In the genomic region with DNA sequence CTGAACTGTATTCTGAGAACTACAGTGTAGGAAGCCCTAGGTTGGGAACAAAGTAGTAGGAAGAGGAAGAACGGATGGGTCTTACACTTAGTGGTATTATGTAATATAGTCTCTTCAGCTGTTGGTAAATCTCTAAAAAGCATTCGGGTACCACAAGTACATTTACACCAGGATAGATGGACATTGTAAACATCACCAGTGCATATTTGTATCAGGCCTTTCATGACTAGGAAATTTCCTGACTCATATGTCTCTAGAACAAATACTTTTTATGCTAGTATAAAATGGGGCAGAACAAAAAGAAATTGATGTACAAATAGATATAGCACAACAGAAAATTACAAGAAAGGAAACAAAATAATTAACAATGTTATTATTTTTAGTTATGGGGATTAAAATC, we compare ENCODE assay signal across 32 cellular contexts. TPM values are rescaled to one million over a fixed set of nuclear protein-coding genes. Genes with fewer than 3 reads are reported as not detected.
"Had no signal": no experiment of that assay in that cellular context is flagged by ENCODE, and none has a peak within 500 bp of the region (broad histone marks: within the 10 kb centered on the region; RNA-seq: fewer than 3 reads in every experiment).

No MANE protein-coding gene starts in this region.

- H3K9me3 ChIP-seq: ascending aorta, psoas muscle, right atrium auricular region, spleen, tibial nerve had no signal

- H3K4me1 ChIP-seq: ascending aorta, parathyroid adenoma, psoas muscle, right atrium auricular region, spleen, tibial nerve had no signal

- H3K27ac Mint-ChIP-seq: activated CD8-positive, alpha-beta T cell treated with anti-CD3 and anti-CD28 coated beads for 36 hours; activated naive CD4-positive, alpha-beta T cell treated with anti-CD3 and anti-CD28 coated beads, Interleukin-2, amount 50 U/mL, for 24 hours; activated naive CD8-positive, alpha-beta T cell treated with anti-CD3 and anti-CD28 coated beads, Interleukin-2, amount 50 U/mL, for 24 hours; activated T-helper 2 cell treated with anti-CD3 and anti-CD28 coated beads, Interferon-gamma antibody, Interleukin-2, Interleukin-4, amounts not matched to agents 10 μg/mL and 5 μg/mL and 100 μg/mL, durations not matched to agents 14 hours and 24 hours and 36 hours; brain; dendritic cell treated with granulocyte-macrophage colony-stimulating factor and Interleukin-4, amounts not matched to agents 40 ng/mL and 50 ng/mL, for 4 days; endodermal cell; naive thymus-derived CD8-positive, alpha-beta T cell; neural progenitor cell; T-helper 17 cell had no signal

- H3K36me3 Mint-ChIP-seq: activated naive CD4-positive, alpha-beta T cell treated with anti-CD3 and anti-CD28 coated beads, Interleukin-2, amount 50 U/mL, for 24 hours; brain; naive thymus-derived CD8-positive, alpha-beta T cell; neural progenitor cell had no signal

- DNase-seq: activated CD4-positive, alpha-beta T cell treated with anti-CD3 and anti-CD28 coated beads, Interleukin-2, amount 50 U/mL, for 1 hour; activated CD8-positive, alpha-beta T cell treated with anti-CD3 and anti-CD28 coated beads for 36 hours; activated naive CD8-positive, alpha-beta T cell treated with anti-CD3 and anti-CD28 coated beads, Interleukin-2, amount 50 U/mL, for 24 hours; activated T-cell treated with anti-CD3 and anti-CD28 coated beads, Interleukin-2, amount 50 U/mL, for 4 hours; endodermal cell; hippocampal formation; midbrain; naive thymus-derived CD8-positive, alpha-beta T cell; occipital lobe; psoas muscle; spleen; stimulated activated naive CD4-positive, alpha-beta T cell treated with Interleukin-2 at 50 U/mL for 16 hours; T-helper 17 cell; T1000; WERI-Rb-1 had no signal

- H3K4me1 Mint-ChIP-seq: activated naive CD4-positive, alpha-beta T cell treated with anti-CD3 and anti-CD28 coated beads, Interleukin-2, amount 50 U/mL, for 24 hours; activated naive CD8-positive, alpha-beta T cell treated with anti-CD3 and anti-CD28 coated beads, Interleukin-2, amount 50 U/mL, for 24 hours; brain; endodermal cell; naive thymus-derived CD8-positive, alpha-beta T cell; neural progenitor cell; T-helper 17 cell had no signal

- H3K9ac ChIP-seq: neural progenitor cell, parathyroid adenoma had no signal

- H2AFZ ChIP-seq: neural progenitor cell, parathyroid adenoma had no signal

- H3K27ac ChIP-seq: ascending aorta, neural progenitor cell, parathyroid adenoma, psoas muscle, right atrium auricular region, spleen, tibial nerve, WERI-Rb-1 had no signal

- H3K36me3 ChIP-seq: ascending aorta, neural progenitor cell, right atrium auricular region, spleen, tibial nerve, WERI-Rb-1 had no signal

- H3K79me2 ChIP-seq: parathyroid adenoma had no signal

- H3K9me3 Mint-ChIP-seq: activated CD8-positive, alpha-beta T cell treated with anti-CD3 and anti-CD28 coated beads for 36 hours; activated naive CD4-positive, alpha-beta T cell treated with anti-CD3 and anti-CD28 coated beads, Interleukin-2, amount 50 U/mL, for 24 hours; activated naive CD8-positive, alpha-beta T cell treated with anti-CD3 and anti-CD28 coated beads, Interleukin-2, amount 50 U/mL, for 24 hours; activated T-cell treated with anti-CD3 and anti-CD28 coated beads, Interleukin-2, amount 50 U/mL, for 4 hours; activated T-helper 2 cell treated with anti-CD3 and anti-CD28 coated beads, Interferon-gamma antibody, Interleukin-2, Interleukin-4, amounts not matched to agents 10 μg/mL and 5 μg/mL and 100 μg/mL, durations not matched to agents 14 hours and 24 hours and 36 hours; brain; endodermal cell; neural progenitor cell had no signal

- H3K27me3 Mint-ChIP-seq: dendritic cell treated with granulocyte-macrophage colony-stimulating factor and Interleukin-4, amounts not matched to agents 40 ng/mL and 50 ng/mL, for 4 days had no signal

- H3K27me3 ChIP-seq: ascending aorta, neural progenitor cell, right atrium auricular region, spleen, tibial nerve had no signal

- H3K4me3 Mint-ChIP-seq: activated CD8-positive, alpha-beta T cell treated with anti-CD3 and anti-CD28 coated beads for 36 hours; activated naive CD4-positive, alpha-beta T cell treated with anti-CD3 and anti-CD28 coated beads, Interleukin-2, amount 50 U/mL, for 24 hours; activated naive CD8-positive, alpha-beta T cell treated with anti-CD3 and anti-CD28 coated beads, Interleukin-2, amount 50 U/mL, for 24 hours; activated T-cell treated with anti-CD3 and anti-CD28 coated beads, Interleukin-2, amount 50 U/mL, for 4 hours; brain; dendritic cell treated with granulocyte-macrophage colony-stimulating factor and Interleukin-4, amounts not matched to agents 40 ng/mL and 50 ng/mL, for 4 days; endodermal cell; naive thymus-derived CD8-positive, alpha-beta T cell; neural progenitor cell; T-helper 17 cell had no signal

- ATAC-seq: activated CD4-positive, CD25-positive, alpha-beta regulatory T cell treated with anti-CD3 and anti-CD28 coated beads, Interleukin-2, amount 50 U/mL, for 24 hours; activated CD8-positive, alpha-beta T cell treated with anti-CD3 and anti-CD28 coated beads for 36 hours; activated naive CD8-positive, alpha-beta T cell treated with anti-CD3 and anti-CD28 coated beads, Interleukin-2, amount 50 U/mL, for 24 hours; activated T-cell treated with anti-CD3 and anti-CD28 coated beads, Interleukin-2, amount 50 U/mL, for 4 hours; esophagus mucosa; naive thymus-derived CD8-positive, alpha-beta T cell; psoas muscle; T-helper 17 cell had no signal

- H3K4me3 ChIP-seq: ascending aorta, neural progenitor cell, psoas muscle, right atrium auricular region, spleen, tibial nerve had no signal

- H3K4me2 ChIP-seq: neural progenitor cell had no signal

RNA-seq across cellular contexts. Expression of a gene that starts 21.5 kb away (rescaled TPM):
- total RNA-seq: activated CD8-positive, alpha-beta T cell treated with anti-CD3 and anti-CD28 coated beads for 36 hours; activated T-cell treated with anti-CD3 and anti-CD28 coated beads, Interleukin-2, amount 50 U/mL, for 4 hours; activated T-helper 2 cell treated with anti-CD3 and anti-CD28 coated beads, Interferon-gamma antibody, Interleukin-2, Interleukin-4, amounts not matched to agents 10 μg/mL and 5 μg/mL and 100 μg/mL, durations not matched to agents 14 hours and 24 hours and 36 hours; ascending aorta; cardiac septum; chondrocyte; endodermal cell; esophagus mucosa; kidney epithelial cell; lower leg skin; naive thymus-derived CD8-positive, alpha-beta T cell; occipital lobe; psoas muscle; right atrium auricular region; spleen; T-helper 17 cell; temporal lobe; tibial nerve; ureter had no signal
- polyA plus RNA-seq: naive thymus-derived CD8-positive, alpha-beta T cell; psoas muscle; spleen had no signal

RNA-seq across cellular contexts. Expression of a gene that starts 23.9 kb away (rescaled TPM):
- total RNA-seq: activated CD8-positive, alpha-beta T cell treated with anti-CD3 and anti-CD28 coated beads for 36 hours; activated T-cell treated with anti-CD3 and anti-CD28 coated beads, Interleukin-2, amount 50 U/mL, for 4 hours; activated T-helper 2 cell treated with anti-CD3 and anti-CD28 coated beads, Interferon-gamma antibody, Interleukin-2, Interleukin-4, amounts not matched to agents 10 μg/mL and 5 μg/mL and 100 μg/mL, durations not matched to agents 14 hours and 24 hours and 36 hours; ascending aorta; cardiac septum; chondrocyte; endodermal cell; esophagus mucosa; lower leg skin; naive thymus-derived CD8-positive, alpha-beta T cell; occipital lobe; psoas muscle; right atrium auricular region; spleen; T-helper 17 cell; tibial nerve; ureter had no signal
- polyA plus RNA-seq: naive thymus-derived CD8-positive, alpha-beta T cell; psoas muscle; spleen had no signal

RNA-seq across cellular contexts. Expression of a gene that starts 43.6 kb away (rescaled TPM):
- total RNA-seq: activated CD8-positive, alpha-beta T cell treated with anti-CD3 and anti-CD28 coated beads for 36 hours; activated T-cell treated with anti-CD3 and anti-CD28 coated beads, Interleukin-2, amount 50 U/mL, for 4 hours; activated T-helper 2 cell treated with anti-CD3 and anti-CD28 coated beads, Interferon-gamma antibody, Interleukin-2, Interleukin-4, amounts not matched to agents 10 μg/mL and 5 μg/mL and 100 μg/mL, durations not matched to agents 14 hours and 24 hours and 36 hours; ascending aorta; cardiac septum; chondrocyte; endodermal cell; esophagus mucosa; kidney epithelial cell; lower leg skin; naive thymus-derived CD8-positive, alpha-beta T cell; occipital lobe; psoas muscle; right atrium auricular region; spleen; T-helper 17 cell; temporal lobe; tibial nerve; ureter had no signal
- polyA plus RNA-seq: naive thymus-derived CD8-positive, alpha-beta T cell; psoas muscle; spleen had no signal
